Comparison of ENCODE assay signal across 9 cellular contexts in the genomic region with DNA sequence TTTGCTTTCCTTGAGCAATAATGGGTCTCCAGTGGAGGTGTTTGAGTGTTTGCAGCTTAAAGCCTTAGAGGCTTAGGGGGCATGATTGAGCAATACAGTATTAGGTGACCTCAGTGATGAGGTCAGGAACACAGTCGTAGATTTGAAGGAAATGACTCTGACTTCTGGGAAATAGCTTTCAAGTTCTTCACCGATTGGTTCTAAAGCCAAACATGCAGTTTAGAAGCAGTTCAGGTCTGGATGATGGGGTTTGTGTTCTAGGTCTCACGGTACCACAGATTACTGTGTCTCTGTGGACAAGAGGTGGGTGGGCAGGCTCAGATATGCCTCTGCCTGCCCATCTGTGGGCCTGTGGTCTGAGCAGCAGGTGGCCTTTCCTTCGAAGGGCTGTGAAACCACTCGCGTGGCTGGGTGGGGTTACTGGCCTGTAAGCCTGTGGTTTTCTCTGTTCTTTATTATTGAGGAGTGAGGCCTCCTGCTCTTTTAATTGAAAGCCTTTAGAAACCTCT. TPM values are rescaled to one million over a fixed set of nuclear protein-coding genes. Genes with fewer than 3 reads are reported as not detected.
DNase-seq lines count a peak whose midpoint lies in the region; ATAC-seq and TF ChIP-seq lines count a peak whose summit lies in the region.
"Had no signal": no experiment of that assay in that cellular context is flagged by ENCODE, and none has a peak within 500 bp of the region (broad histone marks: within the 10 kb centered on the region; RNA-seq: fewer than 3 reads in every experiment).

No MANE protein-coding gene starts in this region.

- intact Hi-C loops in CD4-positive, alpha-beta memory T cell (cut with micrococcal nuclease), result loop anchor here (1.0 kb wide), 1 partner anchor 8 kb away; a partner anchor contains a TSS
- intact Hi-C loops in heart right ventricle (cut with DNase I), result no loop called here

- no peak for TF ChIP-seq CTCF in GM20000 (IDR thresholded peaks at IDR 0.05; ENCODE audit: extremely low read depth, missing control alignments)
- no peak for TF ChIP-seq CTCF in heart right ventricle (IDR thresholded peaks at IDR 0.05)

- H3K27ac Mint-ChIP-seq in CD4-positive, alpha-beta memory T cell, result peak overlapping the region; percentile 91 to 99 (median 96)
- H3K27ac Mint-ChIP-seq: nephron had no signal

- peak overlapping the region; percentile 74 to 85 (median 80) for H3K4me3 Mint-ChIP-seq in CD4-positive, alpha-beta memory T cell
- H3K4me3 Mint-ChIP-seq in activated T-cell treated with anti-CD3 and anti-CD28 coated beads, Interleukin-2, amount 50 U/mL, for 4 hours, result peak overlapping the region; percentile 73
- H3K4me3 Mint-ChIP-seq: nephron had no signal

- H3K4me1 Mint-ChIP-seq in CD4-positive, alpha-beta memory T cell, result peaks cover 27 to 56% (median 39%) of the 10 kb centered on the region in 4 donors
- peaks cover 66% of the 10 kb centered on the region for H3K4me1 Mint-ChIP-seq in activated T-cell treated with anti-CD3 and anti-CD28 coated beads, Interleukin-2, amount 50 U/mL, for 4 hours (ENCODE audit: low read depth)

- no peaks in the 10 kb centered on the region for H3K27me3 ChIP-seq in CD4-positive, alpha-beta memory T cell (ENCODE audit: insufficient read depth, low read length)
- H3K27me3 ChIP-seq in heart right ventricle, result no peaks in the 10 kb centered on the region

- H3K27ac ChIP-seq in CD4-positive, alpha-beta memory T cell (ENCODE audit: low read depth, low read length), result peak overlapping the region; percentile 68
- H3K27ac ChIP-seq in heart right ventricle, result peak overlapping the region in 7 of 10 donors; percentile 4 to 92 (median 49)

- H3K9me3 Mint-ChIP-seq in CD4-positive, alpha-beta memory T cell, result no peaks in the 10 kb centered on the region
- H3K9me3 Mint-ChIP-seq in activated T-cell treated with anti-CD3 and anti-CD28 coated beads, Interleukin-2, amount 50 U/mL, for 4 hours, result no peaks in the 10 kb centered on the region
- H3K9me3 Mint-ChIP-seq: nephron had no signal

- WGBS in heart right ventricle, 2 donors, result 58 to 64% methylated on average over 6 of the region's 6 CpGs

- H3K36me3 Mint-ChIP-seq in CD4-positive, alpha-beta memory T cell, result peaks cover 19 to 30% of the 10 kb centered on the region in 2 donors
- H3K36me3 Mint-ChIP-seq in activated T-cell treated with anti-CD3 and anti-CD28 coated beads, Interleukin-2, amount 50 U/mL, for 4 hours (ENCODE audit: insufficient read depth), result peaks cover 45% of the 10 kb centered on the region

- no peaks in the 10 kb centered on the region for H3K27me3 Mint-ChIP-seq in CD4-positive, alpha-beta memory T cell
- no peaks in the 10 kb centered on the region for H3K27me3 Mint-ChIP-seq in activated T-cell treated with anti-CD3 and anti-CD28 coated beads, Interleukin-2, amount 50 U/mL, for 4 hours (ENCODE audit: low read depth)

- peaks cover 52% of the 10 kb centered on the region for H3K4me1 ChIP-seq in CD4-positive, alpha-beta memory T cell (ENCODE audit: insufficient read depth, low read length)
- H3K4me1 ChIP-seq in heart right ventricle, result peaks cover 0 to 66% (median 26%) of the 10 kb centered on the region in 9 donors

- POLR2A ChIA-PET in CD4-positive, alpha-beta memory T cell (lab: Charles Lee; ENCODE audit: partially characterized antibody), result interaction anchor here (0.6 to 5.4 kb wide), 7 partner anchors 8 to 382 kb away, joined by 3 to 59 read pairs (median 4); a partner anchor contains a TSS

- peak overlapping the region in 1 of 2 donors; percentile 23 for H3K4me3 ChIP-seq in CD4-positive, alpha-beta memory T cell (ENCODE audit: low read length in 2 of 2)
- peak overlapping the region in 1 of 10 donors; percentile 11 for H3K4me3 ChIP-seq in heart right ventricle

- ATAC-seq in activated T-cell treated with anti-CD3 and anti-CD28 coated beads, Interleukin-2, amount 50 U/mL, for 4 hours, result peak; percentile 82 to 83
- ATAC-seq in heart right ventricle (peak in 4 of 8 donors; percentile 48 to 77 (median 50)), HG03159 (IDR thresholded peaks at IDR 0.05; ENCODE audit: unreplicated experiment) (no peak)

- H3K9me3 ChIP-seq in CD4-positive, alpha-beta memory T cell (ENCODE audit: control insufficient read depth in 1 of 2, low read length in 2 of 2), result no peaks in the 10 kb centered on the region
- H3K9me3 ChIP-seq in heart right ventricle, result no peaks in the 10 kb centered on the region

- CTCF ChIA-PET in CD4-positive, alpha-beta memory T cell (lab: Charles Lee; ENCODE audit: partially characterized antibody), result interaction anchor here (0.6 to 3.6 kb wide), 10 partner anchors 8 to 382 kb away, joined by 3 to 16 read pairs (median 3); a partner anchor contains a TSS

- H3K36me3 ChIP-seq in CD4-positive, alpha-beta memory T cell (ENCODE audit: insufficient read depth, low read length), result peaks cover 15% of the 10 kb centered on the region
- peaks cover 0 to 76% (median 10%) of the 10 kb centered on the region in 9 donors for H3K36me3 ChIP-seq in heart right ventricle

- DNase-seq in CD4-positive, alpha-beta memory T cell, result peak; percentile 53 to 64 (median 55)
- DNase-seq in GM20000 (ENCODE audit: low spot score) (peak; percentile 66), HS-5 (ENCODE audit: low read depth) (peak; percentile 46), heart right ventricle (no peak), NCI-H1417 treated with DMSO at 0.1 percent for 48 hours (lab: John Stamatoyannopoulos, UW) (no peak)
- DNase-seq in activated T-cell treated with anti-CD3 and anti-CD28 coated beads, Interleukin-2, amount 50 U/mL, for 4 hours, result no peak
- DNase-seq in stimulated activated naive CD4-positive, alpha-beta T cell treated with Interleukin-2 at 50 U/mL for 16 hours (lab: John Stamatoyannopoulos, UW), result peak; percentile 17

RNA-seq across cellular contexts. Expression of a gene that starts 7.8 kb away (rescaled TPM):
- total RNA-seq in CD4-positive, alpha-beta memory T cell, result 10 to 100 TPM; 23.8 to 25.0 TPM
- polyA plus RNA-seq in CD4-positive, alpha-beta memory T cell, result 10 to 100 TPM; 13.7 to 16.3 TPM
- 100 to 1,000 TPM; 408 to 545 (median 430) TPM for total RNA-seq in activated T-cell treated with anti-CD3 and anti-CD28 coated beads, Interleukin-2, amount 50 U/mL, for 4 hours
- 10 to 100 TPM; 12.4 to 32.6 (median 19.0) TPM for total RNA-seq in heart right ventricle
- polyA plus RNA-seq in heart right ventricle, result 10 to 100 TPM; 17.0 to 30.0 TPM

RNA-seq across cellular contexts. Expression of a gene that starts 27.6 kb away (rescaled TPM):
- total RNA-seq in CD4-positive, alpha-beta memory T cell, result 100 to 1,000 TPM; 135 TPM
- polyA plus RNA-seq in CD4-positive, alpha-beta memory T cell, result 100 to 1,000 TPM; 142 to 203 TPM
- 100 to 1,000 TPM; 171 to 175 (median 173) TPM for total RNA-seq in activated T-cell treated with anti-CD3 and anti-CD28 coated beads, Interleukin-2, amount 50 U/mL, for 4 hours
- 10 to 100 TPM; 45.8 to 75.0 (median 58.2) TPM for total RNA-seq in heart right ventricle
- polyA plus RNA-seq in heart right ventricle, result 10 to 100 TPM; 14.2 to 16.5 TPM

RNA-seq across cellular contexts. Expression of a gene that starts 58.5 kb away (rescaled TPM):
- 10 to 100 TPM; 16.4 to 19.0 TPM for total RNA-seq in CD4-positive, alpha-beta memory T cell
- 100 to 1,000 TPM in 1 of 2 donors, 10 to 100 TPM in 1; 82.0 to 101 TPM for polyA plus RNA-seq in CD4-positive, alpha-beta memory T cell
- 100 to 1,000 TPM; 103 to 110 (median 109) TPM for total RNA-seq in activated T-cell treated with anti-CD3 and anti-CD28 coated beads, Interleukin-2, amount 50 U/mL, for 4 hours
- total RNA-seq in heart right ventricle, result 100 to 1,000 TPM in 1 of 10 donors, 10 to 100 TPM in 9; 63.9 to 117 (median 82.3) TPM
- 100 to 1,000 TPM in 1 of 2 donors, 10 to 100 TPM in 1; 88.3 to 166 TPM for polyA plus RNA-seq in heart right ventricle

Comparison
In these comparisons a context has a peak if more than half of its experiments do, and no peak if none do; other contexts are left out.
1. DNase-seq: peak in CD4-positive, alpha-beta memory T cell (5 of 5), GM20000 (single experiment), HS-5 (single experiment) and stimulated activated naive CD4-positive, alpha-beta T cell treated with Interleukin-2 at 50 U/mL for 16 hours (single experiment); none in activated T-cell treated with anti-CD3 and anti-CD28 coated beads, Interleukin-2, amount 50 U/mL, for 4 hours (single experiment), heart right ventricle (0 of 2) and NCI-H1417 treated with DMSO at 0.1 percent for 48 hours (single experiment).
2. RNA of a gene that starts 7.8 kb away (total RNA-seq): 408 to 545 TPM in activated T-cell treated with anti-CD3 and anti-CD28 coated beads, Interleukin-2, amount 50 U/mL, for 4 hours; 23.8 to 25.0 TPM in CD4-positive, alpha-beta memory T cell and 12.4 to 32.6 TPM in heart right ventricle; every median in the first group is over 10 times any median in the second.